In genomic region chr17:78675316-78675616, GRCh38 we compare ENCODE assay signal across 14 cellular contexts.
DNase-seq lines count a peak whose midpoint lies in the region; ATAC-seq, FAIRE-seq and TF ChIP-seq lines count a peak whose summit lies in the region.
"Had no signal": no experiment of that assay in that cellular context is flagged by ENCODE, and none has a peak within 500 bp of the region (broad histone marks: within the 10 kb centered on the region; RNA-seq: fewer than 3 reads in every experiment).

No MANE protein-coding gene starts in this region.

- intact Hi-C loops in K562 (cut with micrococcal nuclease): no loop called here

- H2BK120ac ChIP-seq in neuronal stem cell (ENCODE audit: low read depth, low read length): no peak overlapping the region

- no peaks in the 10 kb centered on the region for H3K79me2 ChIP-seq in K562 (ENCODE audit: control insufficient read depth, insufficient read depth, low read length)

- no peak overlapping the region for H3K4ac ChIP-seq in neuronal stem cell (ENCODE audit: low read length)

- H2BK5ac ChIP-seq in neuronal stem cell (ENCODE audit: low read length): no peak overlapping the region

- peak overlapping the region; percentile 58 to 69 for H3K27ac Mint-ChIP-seq in activated naive CD4-positive, alpha-beta T cell treated with anti-CD3 and anti-CD28 coated beads, Interleukin-2, amount 50 U/mL, for 72 hours
- H3K27ac Mint-ChIP-seq in activated naive CD4-positive, alpha-beta T cell treated with anti-CD3 and anti-CD28 coated beads, Interleukin-2, amount 10 ng/mL, durations not matched to agents 7 days and 5 days: no peak overlapping the region

- TF ChIP-seq CTCF in K562 (IDR thresholded peaks at IDR 0.05 in 2 of 3, conservative IDR thresholded peaks at IDR 0.05 in 1 of 3; ENCODE audit: insufficient read depth in 2 of 3, low read depth in 1 of 3, low read length in 3 of 3): no peak

- no peak for TF ChIP-seq POLR2A in K562 (conservative IDR thresholded peaks at IDR 0.05)

- H2AFZ ChIP-seq in K562 (ENCODE audit: low read depth, low read length) (no peak overlapping the region), neuronal stem cell (ENCODE audit: low read length) (no peak overlapping the region)

- no peak for ATAC-seq in activated naive CD4-positive, alpha-beta T cell treated with anti-CD3 and anti-CD28 coated beads, Interleukin-2, amount 50 U/mL, for 72 hours
- no peak for ATAC-seq in K562

- H3K27ac ChIP-seq in K562 (ENCODE audit: extremely low read depth, low read depth, low read length): no peak overlapping the region
- H3K27ac ChIP-seq in neuronal stem cell (replicated peaks; ENCODE audit: low read length): no peak overlapping the region
- H3K27ac ChIP-seq: BLaER1, KMS-11 had no signal

- CTCF ChIA-PET in activated naive CD4-positive, alpha-beta T cell treated with anti-CD3 and anti-CD28 coated beads, Interleukin-2, amount 10 ng/mL, durations not matched to agents 7 days and 5 days (lab: Charles Lee): no interaction called here
- CTCF ChIA-PET in K562 (lab: Yijun Ruan, JAX; ENCODE audit: low intra/inter-chr PET ratio): no interaction called here

- no peak overlapping the region for H2BK15ac ChIP-seq in neuronal stem cell (ENCODE audit: low read length)

- TF ChIP-seq EP300 in K562 (IDR thresholded peaks at IDR 0.05; ENCODE audit: low read length): no peak

- H3K4me3 ChIP-seq in K562: no peak overlapping the region
- H3K4me3 ChIP-seq in neuronal stem cell (ENCODE audit: low read length in 2 of 2): no peak overlapping the region
- H3K4me3 ChIP-seq: BLaER1 had no signal

- TSS peak; percentile 17 for BruUV-seq in K562 (replicated peaks; lab: Mats Ljungman, UMichigan)

- no peak for DNase-seq in activated naive CD4-positive, alpha-beta T cell treated with anti-CD3 and anti-CD28 coated beads, Interleukin-2, amount 50 U/mL, for 72 hours (ENCODE audit: low spot score in 2 of 2)
- DNase-seq in activated naive CD4-positive, alpha-beta T cell treated with anti-CD3 and anti-CD28 coated beads, Interleukin-2, amount 10 ng/mL, durations not matched to agents 7 days and 5 days: no peak
- DNase-seq in K562 (ENCODE audit: extremely low read depth in 1 of 4, low spot score in 3 of 4): no peak
- DNase-seq in neuronal stem cell (ENCODE audit: low spot score): no peak
- DNase-seq in NCI-H1048 (lab: John Stamatoyannopoulos, UW): no peak
- no peak for DNase-seq in NCI-H187 treated with DMSO at 0.1 percent for 48 hours (lab: John Stamatoyannopoulos, UW)
- DNase-seq in NCI-H146 (lab: John Stamatoyannopoulos, UW): no peak
- DNase-seq: GF-D8, NCI-H1436 treated with DMSO at 0.1 percent for 48 hours, NCI-H2081 treated with DMSO at 0.1 percent for 48 hours had no signal

- H3K4me1 ChIP-seq in K562 (replicated peaks in 1 of 2; ENCODE audit: control insufficient read depth in 2 of 2, insufficient read depth in 2 of 2, low read length in 2 of 2) (peaks cover 0 to 17% of the 10 kb centered on the region in 2 experiments; a peak in 1 of 5 replicates), neuronal stem cell (ENCODE audit: control insufficient read depth in 2 of 2, insufficient read depth in 1 of 2, low read depth in 1 of 2, low read length in 2 of 2) (no peaks in the 10 kb centered on the region)
- H3K4me1 ChIP-seq: BLaER1 had no signal

- H3K27me3 Mint-ChIP-seq in activated naive CD4-positive, alpha-beta T cell treated with anti-CD3 and anti-CD28 coated beads, Interleukin-2, amount 10 ng/mL, durations not matched to agents 7 days and 5 days: no peaks in the 10 kb centered on the region

- no peaks in the 10 kb centered on the region for H3K9me3 Mint-ChIP-seq in activated naive CD4-positive, alpha-beta T cell treated with anti-CD3 and anti-CD28 coated beads, Interleukin-2, amount 50 U/mL, for 72 hours
- no peaks in the 10 kb centered on the region for H3K9me3 Mint-ChIP-seq in activated naive CD4-positive, alpha-beta T cell treated with anti-CD3 and anti-CD28 coated beads, Interleukin-2, amount 10 ng/mL, durations not matched to agents 7 days and 5 days

- no peak overlapping the region for H4K91ac ChIP-seq in neuronal stem cell (ENCODE audit: low read depth, low read length, poor library complexity)

- no peak overlapping the region for H3K23ac ChIP-seq in neuronal stem cell (ENCODE audit: low read depth, low read length, poor library complexity)

- H3K36me3 Mint-ChIP-seq in activated naive CD4-positive, alpha-beta T cell treated with anti-CD3 and anti-CD28 coated beads, Interleukin-2, amount 50 U/mL, for 72 hours: no peaks in the 10 kb centered on the region
- peaks cover 82% of the 10 kb centered on the region for H3K36me3 Mint-ChIP-seq in activated naive CD4-positive, alpha-beta T cell treated with anti-CD3 and anti-CD28 coated beads, Interleukin-2, amount 10 ng/mL, durations not matched to agents 7 days and 5 days

- H3K9ac ChIP-seq in K562 (ENCODE audit: insufficient read depth in 1 of 2, low read depth in 2 of 2, low read length in 2 of 2) (peak overlapping the region in 1 of 2 experiments; percentile 50; a peak in 1 of 4 replicates), neuronal stem cell (ENCODE audit: low read depth, low read length, poor library complexity) (peak overlapping the region; percentile 39)
- H3K9ac ChIP-seq: BLaER1, KMS-11 had no signal

- WGBS in K562 (ENCODE audit: insufficient coverage, low coverage, missing lambda C conversion rate): 94% methylated on average over 15 of the region's 17 CpGs
- WGBS in neuronal stem cell (ENCODE audit: extremely low coverage in 2 of 2, insufficient read length in 2 of 2, insufficient replicate concordance in 1 of 2), 2 donors: no CpG with 5 or more reads among the region's 17 CpGs

- no peak overlapping the region for H3K4me3 Mint-ChIP-seq in activated naive CD4-positive, alpha-beta T cell treated with anti-CD3 and anti-CD28 coated beads, Interleukin-2, amount 10 ng/mL, durations not matched to agents 7 days and 5 days

- peaks cover 2% of the 10 kb centered on the region for H3K4me1 Mint-ChIP-seq in activated naive CD4-positive, alpha-beta T cell treated with anti-CD3 and anti-CD28 coated beads, Interleukin-2, amount 10 ng/mL, durations not matched to agents 7 days and 5 days

- in situ Hi-C loops in K562 (cut with MboI): no loop called here

- no peaks in the 10 kb centered on the region for H3K79me1 ChIP-seq in neuronal stem cell (ENCODE audit: low read depth, low read length)

- no peak overlapping the region for H4K8ac ChIP-seq in neuronal stem cell (ENCODE audit: low read depth, low read length)

- POLR2A ChIA-PET in K562 (lab: Yijun Ruan, JAX): interaction anchor here (0.6 to 0.7 kb wide), 2 partner anchors 136 to 168 kb away, joined by 4 read pairs; no protein-coding TSS in a partner anchor

- peaks cover 39% of the 10 kb centered on the region; the same call in 2 of the 3 replicates for H3K36me3 ChIP-seq in K562 (ENCODE audit: control insufficient read depth, insufficient read depth, low read length)
- peaks cover 12 to 74% of the 10 kb centered on the region in 2 donors for H3K36me3 ChIP-seq in neuronal stem cell (replicated peaks in 1 of 2; ENCODE audit: control insufficient read depth in 2 of 2, insufficient read depth in 2 of 2, low read length in 2 of 2)

- H3K4me2 ChIP-seq in K562 (ENCODE audit: insufficient read depth, low read length): no peak overlapping the region
- no peak overlapping the region for H3K4me2 ChIP-seq in neuronal stem cell (ENCODE audit: insufficient read depth, low read length, poor library complexity, severe bottlenecking)
- H3K4me2 ChIP-seq: BLaER1, KMS-11 had no signal

- H3K9me1 ChIP-seq in K562 (ENCODE audit: control insufficient read depth, insufficient read depth, low read length): no peaks in the 10 kb centered on the region

- no peak overlapping the region for H2BK12ac ChIP-seq in neuronal stem cell (ENCODE audit: low read length)

- no peak for FAIRE-seq in K562 (lab: Jason Lieb, UNC)
- FAIRE-seq: A204.1, HepG2 had no signal

- H3K27me3 ChIP-seq in K562 (ENCODE audit: control insufficient read depth in 2 of 2, insufficient read depth in 2 of 2, low read length in 2 of 2) (no peaks in the 10 kb centered on the region), neuronal stem cell (ENCODE audit: control insufficient read depth in 3 of 3, insufficient read depth in 3 of 3, low read depth in 1 of 3, low read length in 3 of 3) (no peaks in the 10 kb centered on the region)
- H3K27me3 ChIP-seq: BLaER1 had no signal

- no peak overlapping the region for H3K14ac ChIP-seq in neuronal stem cell (ENCODE audit: low read length)

- H3K18ac ChIP-seq in neuronal stem cell (ENCODE audit: low read length): no peak overlapping the region

- TF ChIP-seq RAD21 in K562 (CRISPR knock-in tag; conservative IDR thresholded peaks at IDR 0.05 in 1 of 2, IDR thresholded peaks at IDR 0.05 in 1 of 2): no peak

- H3K9me3 ChIP-seq in K562 (replicated peaks; ENCODE audit: control insufficient read depth, insufficient read depth, low read depth, low read length): no peaks in the 10 kb centered on the region
- peaks cover 0 to 4% of the 10 kb centered on the region in 2 donors for H3K9me3 ChIP-seq in neuronal stem cell (replicated peaks in 1 of 2; ENCODE audit: control insufficient read depth in 2 of 2, insufficient read depth in 1 of 2, low read depth in 1 of 2, low read length in 2 of 2)
- H3K9me3 ChIP-seq: BLaER1 had no signal

- H4K20me1 ChIP-seq in K562 (replicated peaks; ENCODE audit: control insufficient read depth, insufficient read depth, low read length): peaks cover 4% of the 10 kb centered on the region; the same call in 1 of the 2 replicates
- H4K20me1 ChIP-seq: BLaER1 had no signal

- no peak overlapping the region for H2AK5ac ChIP-seq in neuronal stem cell (ENCODE audit: low read depth, low read length)

TF ChIP-seq in K562, 482 proteins besides CTCF, POLR2A, EP300 and RAD21 (continues in another document):
- TF ChIP-seq CHD2 (IDR thresholded peaks at IDR 0.05; ENCODE audit: low read depth, low read length): no peak
- TF ChIP-seq ZNF124 (CRISPR knock-in tag; IDR thresholded peaks at IDR 0.05): no peak
- TF ChIP-seq DACH1 (IDR thresholded peaks at IDR 0.05; ENCODE audit: partially characterized antibody): no peak
- TF ChIP-seq, protein P1, sequence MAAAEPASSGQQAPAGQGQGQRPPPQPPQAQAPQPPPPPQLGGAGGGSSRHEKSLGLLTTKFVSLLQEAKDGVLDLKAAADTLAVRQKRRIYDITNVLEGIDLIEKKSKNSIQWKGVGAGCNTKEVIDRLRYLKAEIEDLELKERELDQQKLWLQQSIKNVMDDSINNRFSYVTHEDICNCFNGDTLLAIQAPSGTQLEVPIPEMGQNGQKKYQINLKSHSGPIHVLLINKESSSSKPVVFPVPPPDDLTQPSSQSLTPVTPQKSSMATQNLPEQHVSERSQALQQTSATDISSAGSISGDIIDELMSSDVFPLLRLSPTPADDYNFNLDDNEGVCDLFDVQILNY (CRISPR knock-in tag; IDR thresholded peaks at IDR 0.05): no peak
- TF ChIP-seq CBX1 (IDR thresholded peaks at IDR 0.05; ENCODE audit: low read depth): no peak
- TF ChIP-seq NR4A1 (CRISPR knock-in tag; IDR thresholded peaks at IDR 0.05): no peak
- TF ChIP-seq NR4A1 (tag; IDR thresholded peaks at IDR 0.05): no peak
- TF ChIP-seq KAT7 (CRISPR knock-in tag; IDR thresholded peaks at IDR 0.05; ENCODE audit: borderline replicate concordance): no peak
- TF ChIP-seq GABPB2 (CRISPR knock-in tag; conservative IDR thresholded peaks at IDR 0.05): no peak
- no peak for TF ChIP-seq ZBTB7A (IDR thresholded peaks at IDR 0.05; ENCODE audit: borderline replicate concordance, control insufficient read depth, low read depth, low read length)
- no peak for TF ChIP-seq ELF2 (CRISPR knock-in tag; IDR thresholded peaks at IDR 0.05)
